8 cellular contexts compared by ENCODE assay signal in genomic region chr20:38649275-38649891, GRCh38. TPM values are rescaled to one million over a fixed set of nuclear protein-coding genes. Genes with fewer than 3 reads are reported as not detected.
A peak's percentile ranks its signal among the peaks of the same experiment; 100 is the strongest.
DNase-seq lines count a peak whose midpoint lies in the region; ATAC-seq and TF ChIP-seq lines count a peak whose summit lies in the region.

No MANE protein-coding gene starts in this region.

- BruUV-seq in Caco-2 (replicated peaks; lab: Mats Ljungman, UMichigan): no TSS peak

- H3K4me3 ChIP-seq in Caco-2 (ENCODE audit: low read depth, low read length) (no peak overlapping the region), RWPE2 (ENCODE audit: severe bottlenecking) (no peak overlapping the region), cardiac muscle cell (no peak overlapping the region), Peyer's patch (no peak overlapping the region)

- H3K4me1 ChIP-seq in Caco-2: 0 out of 2 replicates have a peak, but pooled peaks cover 8% of the 10 kb centered on the region
- H3K4me1 ChIP-seq in RWPE2 (ENCODE audit: insufficient read depth, poor library complexity, severe bottlenecking): no peaks in the 10 kb centered on the region
- H3K4me1 ChIP-seq in cardiac muscle cell (ENCODE audit: low read depth): no peaks in the 10 kb centered on the region
- peaks cover 0 to 8% (median 0%) of the 10 kb centered on the region in 4 donors for H3K4me1 ChIP-seq in Peyer's patch

- intact Hi-C loops in Caco-2 (cut with micrococcal nuclease; ENCODE audit: unreplicated experiment): loop anchor here (1.0 kb wide), 1 partner anchor 399 kb away; no protein-coding TSS in a partner anchor

- DNase-seq in Caco-2: peak in 1 of 2 experiments; percentile 66
- DNase-seq in HFFc6: peak; percentile 23
- no peak for DNase-seq in RWPE2 (ENCODE audit: low spot score)
- DNase-seq in cardiac muscle cell (ENCODE audit: low read depth in 1 of 2, low spot score in 1 of 2): peak; percentile 50 to 65
- no peak for DNase-seq in GDM1 (lab: John Stamatoyannopoulos, UW)
- no peak for DNase-seq in Peyer's patch

- no peak for TF ChIP-seq POLR2A in Peyer's patch (IDR thresholded peaks at IDR 0.05)

- H3K36me3 Mint-ChIP-seq in Caco-2 (ENCODE audit: insufficient read depth, unreplicated experiment): no peaks in the 10 kb centered on the region
- H3K36me3 Mint-ChIP-seq in HFFc6 (ENCODE audit: low read depth): no peaks in the 10 kb centered on the region

- peak; percentile 71 to 79 for TF ChIP-seq CTCF in Caco-2 (IDR thresholded peaks at IDR 0.05; ENCODE audit: insufficient read depth in 1 of 2, low read depth in 1 of 2, low read length in 1 of 2, severe bottlenecking in 1 of 2, unreplicated experiment in 1 of 2)
- peak; percentile 74 for TF ChIP-seq CTCF in HFFc6 (IDR thresholded peaks at IDR 0.05)
- peak; percentile 98 for TF ChIP-seq CTCF in RWPE2 (IDR thresholded peaks at IDR 0.05; ENCODE audit: poor library complexity, severe bottlenecking)
- peak; percentile 63 for TF ChIP-seq CTCF in cardiac muscle cell (IDR thresholded peaks at IDR 0.05; ENCODE audit: low read depth, low read length)
- TF ChIP-seq CTCF in Peyer's patch (IDR thresholded peaks at IDR 0.05): peak in 2 of 6 experiments; percentile 7 to 10

- H3K27ac ChIP-seq in RWPE2 (ENCODE audit: poor library complexity, severe bottlenecking) (no peak overlapping the region), cardiac muscle cell (no peak overlapping the region), Peyer's patch (no peak overlapping the region)

- H3K27ac Mint-ChIP-seq in Caco-2 (ENCODE audit: unreplicated experiment): no peak overlapping the region
- H3K27ac Mint-ChIP-seq in HFFc6: no peak overlapping the region

- H3K27me3 ChIP-seq in Caco-2 (replicated peaks; ENCODE audit: control insufficient read depth, insufficient read depth, low read length) (peaks cover 2% of the 10 kb centered on the region; the same call in 1 of the 2 replicates), RWPE2 (ENCODE audit: insufficient read depth, poor library complexity, severe bottlenecking) (peaks cover 21% of the 10 kb centered on the region), cardiac muscle cell (peaks cover 68% of the 10 kb centered on the region), Peyer's patch (peaks cover 0 to 20% of the 10 kb centered on the region in 2 donors)

- no peak overlapping the region for H3K4me3 Mint-ChIP-seq in Caco-2 (ENCODE audit: unreplicated experiment)
- no peak overlapping the region for H3K4me3 Mint-ChIP-seq in HFFc6

- peaks cover 22% of the 10 kb centered on the region for H3K27me3 Mint-ChIP-seq in Caco-2 (ENCODE audit: insufficient read depth, unreplicated experiment)
- H3K27me3 Mint-ChIP-seq in HFFc6 (ENCODE audit: insufficient read depth): peaks cover 17% of the 10 kb centered on the region

- CTCF ChIA-PET in Caco-2 (lab: Charles Lee): interaction anchor here (1.0 to 4.3 kb wide), 10 partner anchors 10 to 141 kb away, joined by 3 to 27 read pairs (median 6); partner anchors contain the start of gene ACTR5

- H3K36me3 ChIP-seq in Caco-2 (ENCODE audit: control insufficient read depth, insufficient read depth, low read length) (no peaks in the 10 kb centered on the region), RWPE2 (ENCODE audit: low read depth) (no peaks in the 10 kb centered on the region), cardiac muscle cell (no peaks in the 10 kb centered on the region), Peyer's patch (no peaks in the 10 kb centered on the region)

- peak; percentile 69 for ATAC-seq in RWPE2 (ENCODE audit: low read depth)
- no peak for ATAC-seq in HG03565 (IDR thresholded peaks at IDR 0.05; ENCODE audit: unreplicated experiment)
- no peak for ATAC-seq in GM18867 (IDR thresholded peaks at IDR 0.05; ENCODE audit: unreplicated experiment)

- H3K4me1 Mint-ChIP-seq in Caco-2 (ENCODE audit: low read depth, unreplicated experiment) (no peaks in the 10 kb centered on the region), HFFc6 (ENCODE audit: low read depth) (peaks cover 7% of the 10 kb centered on the region)

- peaks cover 13% of the 10 kb centered on the region for H3K9me3 Mint-ChIP-seq in Caco-2 (ENCODE audit: unreplicated experiment)
- H3K9me3 Mint-ChIP-seq in HFFc6: no peaks in the 10 kb centered on the region

- POLR2A ChIA-PET in Caco-2 (lab: Charles Lee): no interaction called here

- H3K9me3 ChIP-seq in Caco-2 (no peaks in the 10 kb centered on the region), RWPE2 (ENCODE audit: severe bottlenecking) (no peaks in the 10 kb centered on the region), cardiac muscle cell (ENCODE audit: low read depth) (no peaks in the 10 kb centered on the region), Peyer's patch (no peaks in the 10 kb centered on the region)

RNA-seq across cellular contexts. Expression of gene ARHGAP40, which starts 47.8 kb away (rescaled TPM):
- 0.14 TPM in 1 of 2 replicates, not detected in the other for total RNA-seq in Caco-2 (2022)
- under 1 TPM in 5 of 6 experiments, not detected in 1; 0.09 to 0.75 (median 0.48) TPM for total RNA-seq in HFFc6 (2021; fragmentation: NEBNext Ultra II Directional; extraction: Animal tissue kit (Norgen Biotek cat#: 25700))
- not detected in 2 replicates for total RNA-seq in cardiac muscle cell
- not detected in 2 replicates for polyA plus RNA-seq in cardiac muscle cell
- total RNA-seq in Peyer's patch: not detected

Comparison
In these comparisons a context has a peak if more than half of its experiments do, and no peak if none do; other contexts are left out.
1. DNase-seq: peak in HFFc6 (single experiment) and cardiac muscle cell (2 of 2); none in RWPE2 (single experiment), GDM1 (single experiment) and Peyer's patch (0 of 3).